In the genomic region with DNA sequence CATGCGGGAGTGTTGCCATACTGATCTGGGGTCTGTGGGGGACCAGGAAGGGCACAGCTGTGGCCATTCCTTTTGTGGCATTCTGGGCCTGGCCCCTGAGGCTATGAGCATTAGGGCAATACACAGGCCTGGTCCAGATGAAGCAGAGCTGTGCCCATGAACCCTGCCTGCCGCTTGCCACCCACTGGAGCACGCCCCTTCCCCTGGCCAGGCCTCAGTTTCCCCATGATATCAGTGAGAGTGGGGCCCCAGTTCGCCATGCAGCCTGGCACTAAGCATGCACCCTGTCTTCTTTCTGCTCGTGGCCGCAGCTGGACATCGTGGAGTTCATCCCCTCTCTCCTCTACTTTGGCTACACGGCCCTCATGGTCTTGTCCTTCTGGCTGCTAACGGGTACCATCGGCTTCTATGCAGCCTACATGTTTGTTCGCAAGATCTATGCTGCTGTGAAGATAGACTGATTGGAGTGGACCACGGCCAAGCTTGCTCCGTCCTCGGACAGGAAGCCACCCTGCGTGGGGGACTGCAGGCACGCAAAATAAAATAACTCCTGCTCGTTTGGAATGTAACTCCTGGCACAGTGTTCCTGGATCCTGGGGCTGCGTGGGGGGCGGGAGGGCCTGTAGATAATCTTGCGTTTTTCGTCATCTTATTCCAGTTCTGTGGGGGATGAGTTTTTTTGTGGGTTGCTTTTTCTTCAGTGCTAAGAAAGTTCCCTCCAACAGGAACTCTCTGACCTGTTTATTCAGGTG, we compare ENCODE assay signal across 22 cellular contexts. TPM values are rescaled to one million over a fixed set of nuclear protein-coding genes. Genes with fewer than 3 reads are reported as not detected.
A peak's percentile ranks its signal among the peaks of the same experiment; 100 is the strongest.
DNase-seq lines count a peak whose midpoint lies in the region; ATAC-seq and TF ChIP-seq lines count a peak whose summit lies in the region.
"Had no signal": no experiment of that assay in that cellular context is flagged by ENCODE, and none has a peak within 500 bp of the region (broad histone marks: within the 10 kb centered on the region; RNA-seq: fewer than 3 reads in every experiment).

No MANE protein-coding gene starts in this region.

- H3K36me3 Mint-ChIP-seq in glutamatergic neuron (ENCODE audit: unreplicated experiment) = peaks cover 12% of the 10 kb centered on the region

- H3K27ac ChIP-seq in right atrium auricular region (no peak overlapping the region), gastrocnemius medialis (no peak overlapping the region)
- H3K27ac ChIP-seq: body of pancreas, upper lobe of left lung had no signal

- peak overlapping the region; percentile 13 for H3K27ac Mint-ChIP-seq in glutamatergic neuron (ENCODE audit: unreplicated experiment)

- TF ChIP-seq POLR2A in gastrocnemius medialis (IDR thresholded peaks at IDR 0.05) = no peak

- ATAC-seq in left cardiac atrium (peak; percentile 51 to 63), gastrocnemius medialis (no peak), HG03108 (IDR thresholded peaks at IDR 0.05; ENCODE audit: unreplicated experiment) (no peak)
- ATAC-seq: activated naive CD4-positive, alpha-beta T cell treated with anti-CD3 and anti-CD28 coated beads, Interleukin-2, amount 50 U/mL, for 72 hours; body of pancreas; mucosa of descending colon had no signal

- in situ Hi-C loops in gastrocnemius medialis (cut with MboI; ENCODE audit: low sequenced_read_pairs in 4 of 4) = no loop called here

- H3K36me3 ChIP-seq in right atrium auricular region (peaks cover 62% of the 10 kb centered on the region), gastrocnemius medialis (peaks cover 4 to 58% of the 10 kb centered on the region in 2 donors)

- intact Hi-C loops in left cardiac atrium (cut with DNase I) = no loop called here
- intact Hi-C loops in posterior vena cava (cut with DNase I) = no loop called here
- intact Hi-C loops in gastrocnemius medialis (cut with DNase I; ENCODE audit: low total_unique reads) = no loop called here

- H3K9me3 ChIP-seq in right atrium auricular region (no peaks in the 10 kb centered on the region), gastrocnemius medialis (no peaks in the 10 kb centered on the region)
- H3K9me3 ChIP-seq: BLaER1 treated with 17β-estradiol and CSF1 and Interleukin-3, amounts not matched to agents 10 nM and 100 nM; body of pancreas; mucosa of descending colon; upper lobe of left lung had no signal

- H3K27me3 ChIP-seq in right atrium auricular region (no peaks in the 10 kb centered on the region), gastrocnemius medialis (no peaks in the 10 kb centered on the region)
- H3K27me3 ChIP-seq: BLaER1 treated with 17β-estradiol and CSF1 and Interleukin-3, amounts not matched to agents 10 nM and 100 nM; body of pancreas; upper lobe of left lung had no signal

- DNase-seq in left cardiac atrium (peak; percentile 58), right atrium auricular region (ENCODE audit: low spot score) (no peak), glutamatergic neuron (no peak), posterior vena cava (ENCODE audit: low spot score) (peak; percentile 65), gastrocnemius medialis (no peak), NCI-H1092 treated with DMSO at 0.1 percent for 48 hours (lab: John Stamatoyannopoulos, UW) (no peak), NCI-H774 (lab: John Stamatoyannopoulos, UW) (no peak)
- DNase-seq: activated CD4-positive, CD25-positive, alpha-beta regulatory T cell treated with anti-CD3 and anti-CD28 coated beads, Interleukin-2, amount 50 U/mL, for 72 hours; body of pancreas; cortex of kidney; immature natural killer cell; NCI-H1092; NCI-H2029 treated with DMSO at 0.1 percent for 48 hours; NCI-H345; OCI-M1; SIG-M5; upper lobe of left lung had no signal

- H3K4me3 Mint-ChIP-seq in glutamatergic neuron (ENCODE audit: unreplicated experiment) = no peak overlapping the region
- H3K4me3 Mint-ChIP-seq: immature natural killer cell, neural crest cell had no signal

- peaks cover 5% of the 10 kb centered on the region for H3K27me3 Mint-ChIP-seq in glutamatergic neuron (ENCODE audit: unreplicated experiment)

- TF ChIP-seq CTCF in right atrium auricular region (IDR thresholded peaks at IDR 0.05) (no peak), glutamatergic neuron (IDR thresholded peaks at IDR 0.05; ENCODE audit: partially characterized antibody, unreplicated experiment) (no peak), gastrocnemius medialis (IDR thresholded peaks at IDR 0.05 in 4 of 5, conservative IDR thresholded peaks at IDR 0.05 in 1 of 5) (no peak)

- H3K9me3 Mint-ChIP-seq in glutamatergic neuron (ENCODE audit: unreplicated experiment) = no peaks in the 10 kb centered on the region
- H3K9me3 Mint-ChIP-seq: activated naive CD4-positive, alpha-beta T cell treated with anti-CD3 and anti-CD28 coated beads, Interleukin-2, amount 50 U/mL, for 72 hours; immature natural killer cell; neural crest cell had no signal

- H3K4me3 ChIP-seq in right atrium auricular region = no peak overlapping the region
- H3K4me3 ChIP-seq in gastrocnemius medialis = no peak overlapping the region
- H3K4me3 ChIP-seq: BLaER1 treated with 17β-estradiol and CSF1 and Interleukin-3, amounts not matched to agents 10 nM and 100 nM; body of pancreas; mucosa of descending colon; upper lobe of left lung had no signal

- H3K4me1 ChIP-seq in right atrium auricular region (no peaks in the 10 kb centered on the region), gastrocnemius medialis (peaks cover 0 to 15% of the 10 kb centered on the region in 2 donors)
- H3K4me1 ChIP-seq: body of pancreas had no signal

- peaks cover 7% of the 10 kb centered on the region for H3K4me1 Mint-ChIP-seq in glutamatergic neuron (ENCODE audit: low read depth, unreplicated experiment)
- H3K4me1 Mint-ChIP-seq: immature natural killer cell had no signal

RNA-seq across cellular contexts. Expression of a gene that starts 42.4 kb away (rescaled TPM):
- total RNA-seq in left cardiac atrium = 1 to 10 TPM; 6.9 to 8.0 TPM
- 1 to 10 TPM; 7.0 to 8.1 TPM for total RNA-seq in right atrium auricular region
- total RNA-seq in glutamatergic neuron (ENCODE audit: unreplicated experiment) = 34.9 TPM
- total RNA-seq in posterior vena cava = 1 to 10 TPM; 4.8 to 5.6 TPM
- total RNA-seq in gastrocnemius medialis = 1 to 10 TPM; 1.4 to 6.5 (median 5.8) TPM

RNA-seq across cellular contexts. Expression of a gene that starts 42.5 kb away (rescaled TPM):
- total RNA-seq in left cardiac atrium (10 to 100 TPM; 25.5 to 28.6 TPM), right atrium auricular region (10 to 100 TPM; 26.8 to 31.6 TPM), glutamatergic neuron (ENCODE audit: unreplicated experiment) (29.5 TPM), posterior vena cava (10 to 100 TPM; 34.6 to 36.4 TPM), gastrocnemius medialis (10 to 100 TPM; 15.3 to 20.7 (median 18.4) TPM)

RNA-seq across cellular contexts. Expression of a gene that starts 55.6 kb away (rescaled TPM):
- total RNA-seq in left cardiac atrium = 10 to 100 TPM; 31.2 to 37.8 TPM
- total RNA-seq in right atrium auricular region = 10 to 100 TPM; 28.5 to 30.6 TPM
- 106 TPM for total RNA-seq in glutamatergic neuron (ENCODE audit: unreplicated experiment)
- 10 to 100 TPM; 29.4 to 30.0 TPM for total RNA-seq in posterior vena cava
- 10 to 100 TPM; 18.0 to 22.9 (median 21.0) TPM for total RNA-seq in gastrocnemius medialis

Comparison
In these comparisons a context has a peak if more than half of its experiments do, and no peak if none do; other contexts are left out.
1. DNase-seq: peak in left cardiac atrium (single experiment) and posterior vena cava (single experiment); none in right atrium auricular region (single experiment), glutamatergic neuron (single experiment), gastrocnemius medialis (0 of 2), NCI-H1092 treated with DMSO at 0.1 percent for 48 hours (single experiment) and NCI-H774 (single experiment).
2. ATAC-seq: peak in left cardiac atrium (2 of 2); none in gastrocnemius medialis (0 of 2) and HG03108 (single experiment).